In genomic region chr1:33086384-33086850, GRCh38 we compare ENCODE assay signal across 8 cellular contexts. TPM values are rescaled to one million over a fixed set of nuclear protein-coding genes. Genes with fewer than 3 reads are reported as not detected.
DNase-seq lines count a peak whose midpoint lies in the region; ATAC-seq and TF ChIP-seq lines count a peak whose summit lies in the region.

No MANE protein-coding gene starts in this region.

- H2BK15ac ChIP-seq in IMR-90 (ENCODE audit: low read depth, low read length), result no peak overlapping the region; the same call in 2 of the 3 replicates

- H2BK20ac ChIP-seq in IMR-90 (ENCODE audit: low read depth, low read length), result no peak overlapping the region

- H2BK5ac ChIP-seq in IMR-90 (ENCODE audit: low read depth, low read length, poor library complexity, severe bottlenecking), result no peak overlapping the region

- H3K36me3 ChIP-seq in IMR-90 (ENCODE audit: control insufficient read depth, insufficient read depth, low read length), result peaks cover 2% of the 10 kb centered on the region; the same call in 1 of the 2 replicates
- no peaks in the 10 kb centered on the region for H3K36me3 ChIP-seq in PC-3 (ENCODE audit: low read depth, low read length)
- H3K36me3 ChIP-seq in ascending aorta, result no peaks in the 10 kb centered on the region

- peaks cover 2% of the 10 kb centered on the region for H3K4me1 ChIP-seq in IMR-90 (ENCODE audit: control insufficient read depth, insufficient read depth, low read length)
- H3K4me1 ChIP-seq in PC-3 (ENCODE audit: insufficient read depth, low read length), result peaks cover 10% of the 10 kb centered on the region; the same call in 1 of the 2 replicates
- H3K4me1 ChIP-seq in ascending aorta, result peaks cover 0 to 4% of the 10 kb centered on the region in 2 donors

- H3K27me3 ChIP-seq in IMR-90 (ENCODE audit: control insufficient read depth, insufficient read depth, low read length) (no peaks in the 10 kb centered on the region), PC-3 (ENCODE audit: low read length) (no peaks in the 10 kb centered on the region), ascending aorta (no peaks in the 10 kb centered on the region)

- no peaks in the 10 kb centered on the region for H3F3A ChIP-seq in PC-3 (ENCODE audit: low read length, unreplicated experiment)

- peak; percentile 87 for ATAC-seq in IMR-90 (ENCODE audit: low read depth)
- ATAC-seq in PC-3, result peak; percentile 92
- peak; percentile 82 to 84 for ATAC-seq in left cardiac atrium
- ATAC-seq in HG03045 (IDR thresholded peaks at IDR 0.05; ENCODE audit: unreplicated experiment), result no peak
- no peak for ATAC-seq in HG03108 (IDR thresholded peaks at IDR 0.05; ENCODE audit: unreplicated experiment)

- CTCF ChIA-PET in IMR-90 (lab: Yijun Ruan, JAX), result interaction anchor here (0.6 to 2.2 kb wide), 10 partner anchors 8 to 568 kb away, joined by 3 to 5 read pairs (median 4); partner anchors contain the start of gene ZSCAN20
- CTCF ChIA-PET in PC-3 (lab: Charles Lee), result interaction anchor here (0.6 to 1.3 kb wide), 6 partner anchors 29 to 294 kb away, joined by 3 to 11 read pairs (median 4); no protein-coding TSS in a partner anchor

- H3K4me2 ChIP-seq in IMR-90 (ENCODE audit: low read depth, low read length), result no peak overlapping the region
- H3K4me2 ChIP-seq in PC-3 (ENCODE audit: low read length), result no peak overlapping the region

- no peak overlapping the region for H4K5ac ChIP-seq in IMR-90 (ENCODE audit: low read depth, low read length)

- no peak overlapping the region for H3K4me3 ChIP-seq in IMR-90 (ENCODE audit: insufficient read depth, low read depth, low read length)
- H3K4me3 ChIP-seq in PC-3 (ENCODE audit: low read length), result no peak overlapping the region
- no peak overlapping the region for H3K4me3 ChIP-seq in ascending aorta

- H2AK5ac ChIP-seq in IMR-90 (ENCODE audit: low read depth, low read length), result peak overlapping the region; percentile 54; the same call in 1 of the 2 replicates

- TF ChIP-seq CTCF in IMR-90 (conservative IDR thresholded peaks at IDR 0.05; ENCODE audit: low read depth, low read length) (peak; percentile 87), PC-3 (conservative IDR thresholded peaks at IDR 0.05; ENCODE audit: low read depth, low read length) (peak; percentile 91), ascending aorta (IDR thresholded peaks at IDR 0.05) (peak; percentile 57 to 77 (median 70))

- DNase-seq in CMK (ENCODE audit: low read depth) (peak; percentile 62), IMR-90 (peak; percentile 78), PC-3 (peak; percentile 75), ascending aorta (ENCODE audit: low spot score in 2 of 2) (peak; percentile 35 to 86), left cardiac atrium (peak; percentile 82), posterior cingulate gyrus (peak; percentile 70 to 97 (median 86))

- dilution Hi-C loops in IMR-90 (cut with HindIII; ENCODE audit: low sequenced_read_pairs, unreplicated experiment), result no loop called here

- H4K20me1 ChIP-seq in IMR-90 (ENCODE audit: insufficient read depth, low read length) (0 out of 2 replicates have a peak, but pooled peaks cover 3% of the 10 kb centered on the region), PC-3 (ENCODE audit: low read length) (no peaks in the 10 kb centered on the region)

- in situ Hi-C loops in IMR-90 (cut with MboI; ENCODE audit: low sequenced_read_pairs), result loop anchor here (25.0 kb wide), 1 partner anchor 526 kb away; no protein-coding TSS in a partner anchor

- H3K27ac ChIP-seq in IMR-90 (ENCODE audit: insufficient read depth, low read length) (no peak overlapping the region), PC-3 (ENCODE audit: low read length) (no peak overlapping the region), ascending aorta (no peak overlapping the region)

- H4K8ac ChIP-seq in IMR-90 (ENCODE audit: low read depth in 2 of 2, low read length in 2 of 2), result peak overlapping the region in 1 of 2 experiments; percentile 42; a peak in 1 of 4 replicates

- no peak overlapping the region for H2BK120ac ChIP-seq in IMR-90 (ENCODE audit: low read depth, low read length)

- TF ChIP-seq POLR2A in IMR-90 (IDR thresholded peaks at IDR 0.05; ENCODE audit: low read depth, low read length), result no peak

- H3K23ac ChIP-seq in IMR-90 (ENCODE audit: low read depth, low read length), result no peak overlapping the region

- no peaks in the 10 kb centered on the region for H3K9me2 ChIP-seq in PC-3 (replicated peaks; ENCODE audit: low read length)

- POLR2A ChIA-PET in IMR-90 (lab: Charles Lee; ENCODE audit: unreplicated experiment) (no interaction called here), PC-3 (lab: Charles Lee; ENCODE audit: unreplicated experiment) (interaction anchor here (0.5 to 0.6 kb wide), 2 partner anchors 94 to 156 kb away, joined by 3 to 8 read pairs; no protein-coding TSS in a partner anchor)

- peak overlapping the region; percentile 18 for H2AK9ac ChIP-seq in IMR-90 (replicated peaks; ENCODE audit: low read depth, low read length, poor library complexity)

- TF ChIP-seq RAD21 in IMR-90 (IDR thresholded peaks at IDR 0.05; ENCODE audit: low read length), result peak; percentile 82

- WGBS in IMR-90 (ENCODE audit: extremely low coverage in 2 of 2, insufficient read length in 1 of 2), 2 experiments, result 37% methylated on average over 9 of the region's 12 CpGs; no CpG with 5 or more reads in 1 of the 2 experiments

- H3K14ac ChIP-seq in IMR-90 (replicated peaks; ENCODE audit: low read depth, low read length), result no peak overlapping the region

- no peak overlapping the region for H3K18ac ChIP-seq in IMR-90 (ENCODE audit: low read depth, low read length)

- peak overlapping the region; percentile 11 for H2AFZ ChIP-seq in IMR-90 (replicated peaks; ENCODE audit: low read length, poor library complexity)
- no peak overlapping the region for H2AFZ ChIP-seq in PC-3 (ENCODE audit: low read length)

- intact Hi-C loops in IMR-90 (cut with micrococcal nuclease), result loop anchor here (1.0 to 10.0 kb wide), 5 partner anchors 153 to 639 kb away; partner anchors contain the start of gene HPCA
- intact Hi-C loops in PC-3 (cut with micrococcal nuclease), result loop anchor here (5.0 kb wide), 1 partner anchor 209 kb away; no protein-coding TSS in a partner anchor
- intact Hi-C loops in ascending aorta (cut with DNase I), result loop anchor here (10.0 kb wide), 1 partner anchor 372 kb away; no protein-coding TSS in a partner anchor
- intact Hi-C loops in left cardiac atrium (cut with DNase I), result loop anchor here (10.0 kb wide), 2 partner anchors 152 to 212 kb away; partner anchors contain the start of gene FNDC5 (in 1 of the 2)
- intact Hi-C loops in posterior cingulate gyrus (cut with DNase I), result loop anchor here (1.0 to 10.0 kb wide), 4 partner anchors 72 to 262 kb away; no protein-coding TSS in a partner anchor

- H3K9ac ChIP-seq in IMR-90 (ENCODE audit: low read depth, low read length) (no peak overlapping the region), PC-3 (ENCODE audit: low read length) (no peak overlapping the region)

- BruUV-seq in IMR-90 (replicated peaks; lab: Mats Ljungman, UMichigan) (no TSS peak), PC-3 (replicated peaks; lab: Mats Ljungman, UMichigan) (no TSS peak)

- no peak overlapping the region for H3K4ac ChIP-seq in IMR-90 (ENCODE audit: low read depth, low read length)

- H3K79me1 ChIP-seq in IMR-90 (ENCODE audit: low read depth in 1 of 2, low read length in 2 of 2), result peaks cover 5 to 30% of the 10 kb centered on the region in 2 experiments; a peak in 3 of 4 replicates

- no peaks in the 10 kb centered on the region for H3K79me2 ChIP-seq in PC-3 (ENCODE audit: low read length)

- H4K91ac ChIP-seq in IMR-90 (ENCODE audit: insufficient read depth, low read depth, low read length), result no peak overlapping the region

- H3K9me3 ChIP-seq in IMR-90 (ENCODE audit: control insufficient read depth, insufficient read depth, low read length) (no peaks in the 10 kb centered on the region), PC-3 (ENCODE audit: low read length) (no peaks in the 10 kb centered on the region), ascending aorta (no peaks in the 10 kb centered on the region)

- H3K9me1 ChIP-seq in IMR-90 (ENCODE audit: insufficient read depth, low read length), result no peaks in the 10 kb centered on the region

- H3K56ac ChIP-seq in IMR-90 (ENCODE audit: extremely low read depth, insufficient read depth, low read length), result no peak overlapping the region

TF ChIP-seq in IMR-90, 13 proteins besides CTCF, POLR2A, EP300 and RAD21:
- no peak for TF ChIP-seq CEBPB (IDR thresholded peaks at IDR 0.05; ENCODE audit: low read depth, low read length)
- peak; percentile 71 for TF ChIP-seq SMC3 (IDR thresholded peaks at IDR 0.05; ENCODE audit: low read depth, low read length)
TF ChIP-seq in IMR-90: peak in this region for 1.

RNA-seq across cellular contexts. Expression of gene AZIN2, which starts 5.5 kb away (rescaled TPM):
- 2.2 and 4.7 TPM in 2 replicates for total RNA-seq in IMR-90 (2012; rRNA removed)
- polyA plus RNA-seq in IMR-90 (2012; rRNA removed), result 8.0 and 8.9 TPM in 2 replicates
- 7.5 and 10.8 TPM in 2 replicates for polyA plus RNA-seq in IMR-90 (2012; cell fraction: cytosol; rRNA removed)
- 26.2 and 26.3 TPM in 2 replicates for polyA plus RNA-seq in IMR-90 (2012; cell fraction: nucleus; rRNA removed; ENCODE audit: low replicate concordance)
- 2.2 and 3.3 TPM in 2 replicates for total RNA-seq in PC-3 (2014; rRNA removed)
- 3.5 TPM for total RNA-seq in ascending aorta
- total RNA-seq in left cardiac atrium, result 1 to 10 TPM; 1.8 to 2.6 TPM

RNA-seq across cellular contexts. Expression of gene AK2, which starts 49.7 kb away (rescaled TPM):
- 118 and 168 TPM in 2 replicates for total RNA-seq in IMR-90 (2012; rRNA removed)
- polyA plus RNA-seq in IMR-90 (2012; rRNA removed), result 152 and 203 TPM in 2 replicates
- polyA plus RNA-seq in IMR-90 (2012; cell fraction: cytosol; rRNA removed), result 77.4 and 134 TPM in 2 replicates
- polyA plus RNA-seq in IMR-90 (2012; cell fraction: nucleus; rRNA removed; ENCODE audit: low replicate concordance), result 53.9 and 195 TPM in 2 replicates
- 213 and 236 TPM in 2 replicates for total RNA-seq in PC-3 (2014; rRNA removed)
- 68.4 TPM for total RNA-seq in ascending aorta
- 100 to 1,000 TPM; 121 to 142 TPM for total RNA-seq in left cardiac atrium

Comparison
In these comparisons a context has a peak if more than half of its experiments do, and no peak if none do; other contexts are left out.
1. ATAC-seq: peak in IMR-90 (single experiment), PC-3 (single experiment) and left cardiac atrium (2 of 2); none in HG03045 (single experiment) and HG03108 (single experiment).
2. Peak in every context shown above with its lines, with median percentiles within 50 percentile points of each other: DNase-seq and CTCF ChIP-seq.